25 cellular contexts compared by ENCODE assay signal in the genomic region with DNA sequence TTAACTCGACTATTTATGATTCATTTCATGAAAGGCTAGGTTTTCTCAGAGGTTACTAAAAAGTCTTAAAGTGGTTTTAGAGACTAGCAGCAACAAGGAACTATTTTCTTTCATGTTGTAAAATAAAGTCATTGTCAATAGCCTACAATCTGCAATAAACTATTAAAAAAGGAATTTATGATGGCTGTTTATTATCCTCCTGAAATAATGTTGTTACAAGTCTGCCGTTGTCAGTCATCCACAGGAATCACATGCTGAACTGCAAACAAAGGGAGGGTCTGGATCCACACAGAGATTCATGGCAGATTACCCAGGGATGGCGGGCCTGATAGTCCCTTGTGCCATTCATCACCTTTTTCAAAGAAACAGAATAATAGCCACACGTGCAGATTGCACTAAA. TPM values are rescaled to one million over a fixed set of nuclear protein-coding genes. Genes with fewer than 3 reads are reported as not detected.
DNase-seq lines count a peak whose midpoint lies in the region; ATAC-seq and TF ChIP-seq lines count a peak whose summit lies in the region.
"Had no signal": no experiment of that assay in that cellular context is flagged by ENCODE, and none has a peak within 500 bp of the region (broad histone marks: within the 10 kb centered on the region; RNA-seq: fewer than 3 reads in every experiment).

No MANE protein-coding gene starts in this region.

- H3K36me3 Mint-ChIP-seq in neural progenitor cell = no peaks in the 10 kb centered on the region
- H3K36me3 Mint-ChIP-seq in activated naive CD4-positive, alpha-beta T cell treated with anti-CD3 and anti-CD28 coated beads, Interleukin-2, amount 50 U/mL, for 72 hours = no peaks in the 10 kb centered on the region
- H3K36me3 Mint-ChIP-seq: CD4-positive, alpha-beta memory T cell; T-cell had no signal

- H3K4me3 Mint-ChIP-seq in neural progenitor cell = no peak overlapping the region
- H3K4me3 Mint-ChIP-seq: CD4-positive, alpha-beta memory T cell; T-cell had no signal

- peaks cover 99% of the 10 kb centered on the region for H3K27me3 ChIP-seq in neural progenitor cell
- H3K27me3 ChIP-seq in left lung = peaks cover 91 to 100% of the 10 kb centered on the region in 2 donors
- H3K27me3 ChIP-seq: BLaER1 treated with 17β-estradiol and CSF1 and Interleukin-3, amounts not matched to agents 10 nM and 100 nM had no signal

- DNase-seq in NCI-H1417 (lab: John Stamatoyannopoulos, UW) (peak in 2 of 3 experiments; percentile 37 to 65), NCI-H1417 treated with DMSO at 0.1 percent for 48 hours (lab: John Stamatoyannopoulos, UW) (no peak), NCI-H146 (lab: John Stamatoyannopoulos, UW) (peak; percentile 80), NCI-H748 treated with DMSO at 0.1 percent for 48 hours (lab: John Stamatoyannopoulos, UW) (peak; percentile 25), neural progenitor cell (ENCODE audit: low spot score) (peak; percentile 20), left lung (no peak), sciatic nerve (ENCODE audit: low spot score) (no peak)
- no peak for DNase-seq in activated naive CD4-positive, alpha-beta T cell treated with anti-CD3 and anti-CD28 coated beads, Interleukin-2, amount 50 U/mL, for 72 hours (ENCODE audit: low spot score in 2 of 2)
- DNase-seq: ACHN; CD4-positive, alpha-beta memory T cell; DND-41; IMR-90; NCI-H2171; NCI-H446; NCI-H526; NK-92 treated with Interleukin-12 subunit alpha and Interleukin-12 subunit beta, amount 100 ng/mL, for 24 hours; SIG-M5; T-cell had no signal

- peaks cover 16% of the 10 kb centered on the region for H3K27me3 Mint-ChIP-seq in neural progenitor cell (ENCODE audit: insufficient read depth, low read depth)

- no peak overlapping the region for H3K27ac Mint-ChIP-seq in neural progenitor cell
- H3K27ac Mint-ChIP-seq in activated naive CD4-positive, alpha-beta T cell treated with anti-CD3 and anti-CD28 coated beads, Interleukin-2, amount 50 U/mL, for 72 hours = no peak overlapping the region
- H3K27ac Mint-ChIP-seq: CD4-positive, alpha-beta memory T cell; T-cell had no signal

- H3K27ac ChIP-seq in neural progenitor cell (no peak overlapping the region), left lung (no peak overlapping the region)
- H3K27ac ChIP-seq: 22Rv1; BLaER1 treated with 17β-estradiol and CSF1 and Interleukin-3, amounts not matched to agents 10 nM and 100 nM had no signal

- H3F3A ChIP-seq in neural progenitor cell (ENCODE audit: low read depth) = no peaks in the 10 kb centered on the region

- ATAC-seq in left lung = no peak
- no peak for ATAC-seq in sciatic nerve
- ATAC-seq in activated naive CD4-positive, alpha-beta T cell treated with anti-CD3 and anti-CD28 coated beads, Interleukin-2, amount 50 U/mL, for 72 hours = no peak
- ATAC-seq: GM12878, HCT116, Panc1, T-cell had no signal

- H3K4me2 ChIP-seq in neural progenitor cell = no peak overlapping the region
- H3K4me2 ChIP-seq: BLaER1 treated with 17β-estradiol and CSF1 and Interleukin-3, amounts not matched to agents 10 nM and 100 nM had no signal

- intact Hi-C loops in left lung (cut with DNase I) (no loop called here), sciatic nerve (cut with DNase I) (no loop called here)

- no peaks in the 10 kb centered on the region for H3K9me3 ChIP-seq in neural progenitor cell (ENCODE audit: low read depth)
- H3K9me3 ChIP-seq in left lung = no peaks in the 10 kb centered on the region
- H3K9me3 ChIP-seq: BLaER1 treated with 17β-estradiol and CSF1 and Interleukin-3, amounts not matched to agents 10 nM and 100 nM had no signal

- no peaks in the 10 kb centered on the region for H3K79me2 ChIP-seq in neural progenitor cell (ENCODE audit: low read depth)

- no peak overlapping the region for H3K9ac ChIP-seq in neural progenitor cell
- H3K9ac ChIP-seq: BLaER1 treated with 17β-estradiol and CSF1 and Interleukin-3, amounts not matched to agents 10 nM and 100 nM had no signal

- no peaks in the 10 kb centered on the region for H4K20me1 ChIP-seq in neural progenitor cell (ENCODE audit: low read depth)
- H4K20me1 ChIP-seq: BLaER1 treated with 17β-estradiol and CSF1 and Interleukin-3, amounts not matched to agents 10 nM and 100 nM had no signal

- H3K9me3 Mint-ChIP-seq in neural progenitor cell = no peaks in the 10 kb centered on the region
- no peaks in the 10 kb centered on the region for H3K9me3 Mint-ChIP-seq in activated naive CD4-positive, alpha-beta T cell treated with anti-CD3 and anti-CD28 coated beads, Interleukin-2, amount 50 U/mL, for 72 hours
- H3K9me3 Mint-ChIP-seq: CD4-positive, alpha-beta memory T cell; T-cell had no signal

- no peak for TF ChIP-seq CTCF in neural progenitor cell (IDR thresholded peaks at IDR 0.05)
- no peak for TF ChIP-seq CTCF in left lung (IDR thresholded peaks at IDR 0.05)

- H3K4me1 Mint-ChIP-seq in neural progenitor cell = peaks cover 3% of the 10 kb centered on the region

- H3K36me3 ChIP-seq in neural progenitor cell (no peaks in the 10 kb centered on the region), left lung (no peaks in the 10 kb centered on the region)
- H3K36me3 ChIP-seq: BLaER1 treated with 17β-estradiol and CSF1 and Interleukin-3, amounts not matched to agents 10 nM and 100 nM had no signal

- peaks cover 8% of the 10 kb centered on the region for H3K4me1 ChIP-seq in neural progenitor cell
- no peaks in the 10 kb centered on the region for H3K4me1 ChIP-seq in left lung

- no peak overlapping the region for H2AFZ ChIP-seq in neural progenitor cell (replicated peaks)

- H3K4me3 ChIP-seq in neural progenitor cell (no peak overlapping the region), left lung (no peak overlapping the region)
- H3K4me3 ChIP-seq: BLaER1 treated with 17β-estradiol and CSF1 and Interleukin-3, amounts not matched to agents 10 nM and 100 nM; GM12878 had no signal

RNA-seq across cellular contexts. Expression of gene TMEM174, which starts 49.2 kb away (rescaled TPM):
- total RNA-seq in neural progenitor cell (ENCODE audit: low replicate concordance) = not detected in 2 replicates
- total RNA-seq in left lung = not detected
- total RNA-seq in sciatic nerve = not detected
- total RNA-seq in activated naive CD4-positive, alpha-beta T cell treated with anti-CD3 and anti-CD28 coated beads, Interleukin-2, amount 50 U/mL, for 72 hours = not detected
- total RNA-seq: CD4-positive, alpha-beta memory T cell; GM12878; H1; IMR-90; M059J; T-cell had no signal

Comparison
In these comparisons a context has a peak if more than half of its experiments do, and no peak if none do; other contexts are left out.
1. DNase-seq: peak in NCI-H1417 (2 of 3), NCI-H146 (single experiment), NCI-H748 treated with DMSO at 0.1 percent for 48 hours (single experiment) and neural progenitor cell (single experiment); none in NCI-H1417 treated with DMSO at 0.1 percent for 48 hours (single experiment), left lung (0 of 2), sciatic nerve (single experiment) and activated naive CD4-positive, alpha-beta T cell treated with anti-CD3 and anti-CD28 coated beads, Interleukin-2, amount 50 U/mL, for 72 hours (0 of 2).